Comparison of ENCODE assay signal across 2 cellular contexts in the genomic region with DNA sequence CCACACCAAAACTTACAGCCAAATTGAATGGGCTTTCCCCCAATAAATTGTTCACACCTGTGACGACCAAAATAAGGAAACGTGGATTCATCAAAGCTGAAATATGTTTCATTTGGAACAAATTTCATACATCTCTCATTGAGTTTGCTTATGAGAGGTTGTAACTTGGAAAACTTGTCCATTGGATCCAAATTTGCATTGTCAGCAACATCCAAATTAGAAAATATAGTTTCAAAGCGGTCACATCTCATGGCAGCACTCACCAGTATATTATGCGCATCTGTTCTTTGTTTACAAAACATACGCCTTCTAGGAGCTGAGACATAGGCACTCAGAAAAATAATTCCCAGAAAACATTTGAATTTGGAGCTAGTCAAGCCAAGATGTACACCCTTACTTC.
A peak's percentile ranks its signal among the peaks of the same experiment; 100 is the strongest.
TF ChIP-seq lines count a peak whose summit lies in the region.

No MANE protein-coding gene starts in this region.

TF ChIP-seq in HepG2, 621 proteins besides CTCF, POLR2A, EP300 and RAD21 (continued from another document):
- TF ChIP-seq, protein P1, sequence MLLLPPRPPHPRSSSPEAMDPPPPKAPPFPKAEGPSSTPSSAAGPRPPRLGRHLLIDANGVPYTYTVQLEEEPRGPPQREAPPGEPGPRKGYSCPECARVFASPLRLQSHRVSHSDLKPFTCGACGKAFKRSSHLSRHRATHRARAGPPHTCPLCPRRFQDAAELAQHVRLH (CRISPR knock-in tag; IDR thresholded peaks at IDR 0.05; ENCODE audit: borderline replicate concordance, low read depth), result no peak
- TF ChIP-seq HMG20B (CRISPR knock-in tag; conservative IDR thresholded peaks at IDR 0.05) (no peak), HOXA9 (CRISPR knock-in tag; IDR thresholded peaks at IDR 0.05; ENCODE audit: borderline replicate concordance) (no peak), ZNF747 (CRISPR knock-in tag; IDR thresholded peaks at IDR 0.05; ENCODE audit: borderline replicate concordance) (no peak)

TF ChIP-seq in K562, 482 proteins besides CTCF, POLR2A, EP300 and RAD21 (continued from another document):
- TF ChIP-seq, protein P2, sequence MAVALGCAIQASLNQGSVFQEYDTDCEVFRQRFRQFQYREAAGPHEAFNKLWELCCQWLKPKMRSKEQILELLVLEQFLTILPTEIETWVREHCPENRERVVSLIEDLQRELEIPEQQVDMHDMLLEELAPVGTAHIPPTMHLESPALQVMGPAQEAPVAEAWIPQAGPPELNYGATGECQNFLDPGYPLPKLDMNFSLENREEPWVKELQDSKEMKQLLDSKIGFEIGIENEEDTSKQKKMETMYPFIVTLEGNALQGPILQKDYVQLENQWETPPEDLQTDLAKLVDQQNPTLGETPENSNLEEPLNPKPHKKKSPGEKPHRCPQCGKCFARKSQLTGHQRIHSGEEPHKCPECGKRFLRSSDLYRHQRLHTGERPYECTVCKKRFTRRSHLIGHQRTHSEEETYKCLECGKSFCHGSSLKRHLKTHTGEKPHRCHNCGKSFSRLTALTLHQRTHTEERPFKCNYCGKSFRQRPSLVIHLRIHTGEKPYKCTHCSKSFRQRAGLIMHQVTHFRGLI (CRISPR knock-in tag; IDR thresholded peaks at IDR 0.05), result no peak
- TF ChIP-seq ZFP30 (CRISPR knock-in tag; IDR thresholded peaks at IDR 0.05; ENCODE audit: borderline replicate concordance) (no peak), RUNX1 (IDR thresholded peaks at IDR 0.05; ENCODE audit: low read depth) (no peak), HDAC8 (tag; IDR thresholded peaks at IDR 0.05) (no peak), MAFG (tag; conservative IDR thresholded peaks at IDR 0.05) (0 out of 2 replicates have a peak, but pooled peaks have one; percentile 46), ZSCAN32 (CRISPR knock-in tag; IDR thresholded peaks at IDR 0.05) (no peak), NRF1 (conservative IDR thresholded peaks at IDR 0.05 in 1 of 2, IDR thresholded peaks at IDR 0.05 in 1 of 2) (no peak), HEY1 (CRISPR knock-in tag; IDR thresholded peaks at IDR 0.05; ENCODE audit: borderline replicate concordance) (no peak), POLR3G (IDR thresholded peaks at IDR 0.05; ENCODE audit: extremely low read depth, insufficient read length, insufficient replicate concordance) (no peak), ZNF124 (CRISPR knock-in tag; IDR thresholded peaks at IDR 0.05) (no peak), ELF2 (CRISPR knock-in tag; IDR thresholded peaks at IDR 0.05) (no peak), ELF1 (tag; IDR thresholded peaks at IDR 0.05) (no peak), JUNB (CRISPR knock-in tag; conservative IDR thresholded peaks at IDR 0.05) (no peak), MAFK (IDR thresholded peaks at IDR 0.05; ENCODE audit: low read length) (peak; percentile 75), KLF1 (tag; IDR thresholded peaks at IDR 0.05) (no peak), ELF4 (CRISPR knock-in tag; IDR thresholded peaks at IDR 0.05) (no peak), TAL1 (IDR thresholded peaks at IDR 0.05) (no peak)
- TF ChIP-seq, protein P3, sequence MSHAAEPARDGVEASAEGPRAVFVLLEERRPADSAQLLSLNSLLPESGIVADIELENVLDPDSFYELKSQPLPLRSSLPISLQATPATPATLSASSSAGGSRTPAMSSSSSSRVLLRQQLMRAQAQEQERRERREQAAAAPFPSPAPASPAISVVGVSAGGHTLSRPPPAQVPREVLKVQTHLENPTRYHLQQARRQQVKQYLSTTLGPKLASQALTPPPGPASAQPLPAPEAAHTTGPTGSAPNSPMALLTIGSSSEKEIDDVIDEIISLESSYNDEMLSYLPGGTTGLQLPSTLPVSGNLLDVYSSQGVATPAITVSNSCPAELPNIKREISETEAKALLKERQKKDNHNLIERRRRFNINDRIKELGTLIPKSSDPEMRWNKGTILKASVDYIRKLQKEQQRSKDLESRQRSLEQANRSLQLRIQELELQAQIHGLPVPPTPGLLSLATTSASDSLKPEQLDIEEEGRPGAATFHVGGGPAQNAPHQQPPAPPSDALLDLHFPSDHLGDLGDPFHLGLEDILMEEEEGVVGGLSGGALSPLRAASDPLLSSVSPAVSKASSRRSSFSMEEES (CRISPR knock-in tag; IDR thresholded peaks at IDR 0.05), result no peak
- TF ChIP-seq, protein P4, sequence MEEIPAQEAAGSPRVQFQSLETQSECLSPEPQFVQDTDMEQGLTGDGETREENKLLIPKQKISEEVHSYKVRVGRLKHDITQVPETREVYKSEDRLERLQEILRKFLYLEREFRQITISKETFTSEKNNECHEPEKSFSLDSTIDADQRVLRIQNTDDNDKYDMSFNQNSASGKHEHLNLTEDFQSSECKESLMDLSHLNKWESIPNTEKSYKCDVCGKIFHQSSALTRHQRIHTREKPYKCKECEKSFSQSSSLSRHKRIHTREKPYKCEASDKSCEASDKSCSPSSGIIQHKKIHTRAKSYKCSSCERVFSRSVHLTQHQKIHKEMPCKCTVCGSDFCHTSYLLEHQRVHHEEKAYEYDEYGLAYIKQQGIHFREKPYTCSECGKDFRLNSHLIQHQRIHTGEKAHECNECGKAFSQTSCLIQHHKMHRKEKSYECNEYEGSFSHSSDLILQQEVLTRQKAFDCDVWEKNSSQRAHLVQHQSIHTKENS (CRISPR knock-in tag; IDR thresholded peaks at IDR 0.05), result no peak
- TF ChIP-seq, protein P5, sequence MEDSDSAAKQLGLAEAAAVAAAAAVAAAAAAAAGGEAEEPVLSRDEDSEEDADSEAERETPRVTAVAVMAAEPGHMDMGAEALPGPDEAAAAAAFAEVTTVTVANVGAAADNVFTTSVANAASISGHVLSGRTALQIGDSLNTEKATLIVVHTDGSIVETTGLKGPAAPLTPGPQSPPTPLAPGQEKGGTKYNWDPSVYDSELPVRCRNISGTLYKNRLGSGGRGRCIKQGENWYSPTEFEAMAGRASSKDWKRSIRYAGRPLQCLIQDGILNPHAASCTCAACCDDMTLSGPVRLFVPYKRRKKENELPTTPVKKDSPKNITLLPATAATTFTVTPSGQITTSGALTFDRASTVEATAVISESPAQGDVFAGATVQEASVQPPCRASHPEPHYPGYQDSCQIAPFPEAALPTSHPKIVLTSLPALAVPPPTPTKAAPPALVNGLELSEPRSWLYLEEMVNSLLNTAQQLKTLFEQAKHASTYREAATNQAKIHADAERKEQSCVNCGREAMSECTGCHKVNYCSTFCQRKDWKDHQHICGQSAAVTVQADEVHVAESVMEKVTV (CRISPR knock-in tag; IDR thresholded peaks at IDR 0.05), result no peak
- TF ChIP-seq, protein P6, sequence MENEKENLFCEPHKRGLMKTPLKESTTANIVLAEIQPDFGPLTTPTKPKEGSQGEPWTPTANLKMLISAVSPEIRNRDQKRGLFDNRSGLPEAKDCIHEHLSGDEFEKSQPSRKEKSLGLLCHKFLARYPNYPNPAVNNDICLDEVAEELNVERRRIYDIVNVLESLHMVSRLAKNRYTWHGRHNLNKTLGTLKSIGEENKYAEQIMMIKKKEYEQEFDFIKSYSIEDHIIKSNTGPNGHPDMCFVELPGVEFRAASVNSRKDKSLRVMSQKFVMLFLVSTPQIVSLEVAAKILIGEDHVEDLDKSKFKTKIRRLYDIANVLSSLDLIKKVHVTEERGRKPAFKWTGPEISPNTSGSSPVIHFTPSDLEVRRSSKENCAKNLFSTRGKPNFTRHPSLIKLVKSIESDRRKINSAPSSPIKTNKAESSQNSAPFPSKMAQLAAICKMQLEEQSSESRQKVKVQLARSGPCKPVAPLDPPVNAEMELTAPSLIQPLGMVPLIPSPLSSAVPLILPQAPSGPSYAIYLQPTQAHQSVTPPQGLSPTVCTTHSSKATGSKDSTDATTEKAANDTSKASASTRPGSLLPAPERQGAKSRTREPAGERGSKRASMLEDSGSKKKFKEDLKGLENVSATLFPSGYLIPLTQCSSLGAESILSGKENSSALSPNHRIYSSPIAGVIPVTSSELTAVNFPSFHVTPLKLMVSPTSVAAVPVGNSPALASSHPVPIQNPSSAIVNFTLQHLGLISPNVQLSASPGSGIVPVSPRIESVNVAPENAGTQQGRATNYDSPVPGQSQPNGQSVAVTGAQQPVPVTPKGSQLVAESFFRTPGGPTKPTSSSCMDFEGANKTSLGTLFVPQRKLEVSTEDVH (IDR thresholded peaks at IDR 0.05; ENCODE audit: low read depth, partially characterized antibody), result no peak
